In genomic region chr6:129774697-129775447, GRCh38 we compare ENCODE assay signal across 8 cellular contexts.
DNase-seq lines count a peak whose midpoint lies in the region; ATAC-seq, FAIRE-seq and TF ChIP-seq lines count a peak whose summit lies in the region.

No MANE protein-coding gene starts in this region.

- H3K9me3 ChIP-seq in keratinocyte (ENCODE audit: control insufficient read depth, low read depth, low read length): peaks cover 2% of the 10 kb centered on the region

- H3K4me3 ChIP-seq in keratinocyte (ENCODE audit: control insufficient read depth in 2 of 3, extremely low read depth in 1 of 3, insufficient read depth in 2 of 3, low read depth in 1 of 3, low read length in 3 of 3): no peak overlapping the region

- H3K4me2 ChIP-seq in keratinocyte (ENCODE audit: control insufficient read depth, extremely low read depth, insufficient read depth, low read depth, low read length): peak overlapping the region; percentile 34

- peak; percentile 93 to 99 (median 98) for TF ChIP-seq CTCF in keratinocyte (optimal IDR thresholded peaks at IDR 0.05 in 1 of 3, IDR thresholded peaks at IDR 0.05 in 1 of 3, conservative IDR thresholded peaks at IDR 0.05 in 1 of 3; ENCODE audit: extremely low read depth in 1 of 3, insufficient read depth in 2 of 3, low read length in 3 of 3)

- peak overlapping the region; percentile 46 for H2AFZ ChIP-seq in keratinocyte (ENCODE audit: control insufficient read depth, low read length)

- H3K36me3 ChIP-seq in keratinocyte (ENCODE audit: control insufficient read depth in 2 of 2, extremely low read depth in 1 of 2, insufficient read depth in 2 of 2, low read length in 2 of 2): no peaks in the 10 kb centered on the region

- H3K4me1 ChIP-seq in keratinocyte (ENCODE audit: control insufficient read depth, extremely low read depth, insufficient read depth, low read length): no peaks in the 10 kb centered on the region

- no peak overlapping the region for H3K9ac ChIP-seq in keratinocyte (ENCODE audit: control insufficient read depth, extremely low read depth, insufficient read depth, low read length)

- H4K20me1 ChIP-seq in keratinocyte (ENCODE audit: control insufficient read depth, extremely low read depth, insufficient read depth, low read length): no peaks in the 10 kb centered on the region

- no peaks in the 10 kb centered on the region for H3K9me1 ChIP-seq in keratinocyte (ENCODE audit: control insufficient read depth, extremely low read depth, insufficient read depth, low read length)

- peak; percentile 88 for FAIRE-seq in keratinocyte (lab: Jason Lieb, UNC)

- DNase-seq in CD1c-positive myeloid dendritic cell (ENCODE audit: extremely low spot score): peak; percentile 77
- DNase-seq in NCI-H128 (lab: John Stamatoyannopoulos, UW; ENCODE audit: unreplicated experiment): peak; percentile 1
- peak in 4 of 5 experiments; percentile 10 to 41 (median 25) for DNase-seq in T-helper 2 cell
- DNase-seq in cerebellar cortex (ENCODE audit: low spot score): peak; percentile 71
- peak; percentile 52 for DNase-seq in keratinocyte (ENCODE audit: low read depth, low spot score)
- peak; percentile 62 for DNase-seq in stimulated activated CD4-positive, alpha-beta T cell treated with anti-CD3 and anti-CD28 coated beads, Interleukin-15, amount 100 ng/mL, for 24 hours

- peak; percentile 45 for ATAC-seq in GM21423 (IDR thresholded peaks at IDR 0.05; ENCODE audit: unreplicated experiment)
- no peak for ATAC-seq in GM21390 (IDR thresholded peaks at IDR 0.05; ENCODE audit: unreplicated experiment)

- dilution Hi-C loops in keratinocyte (cut with MboI; ENCODE audit: extremely low pct_ligation_motif_present, low sequenced_read_pairs): no loop called here

- no peaks in the 10 kb centered on the region for H3K27me3 ChIP-seq in keratinocyte (ENCODE audit: control insufficient read depth, extremely low read depth, insufficient read depth, low read length)

- H3K27ac ChIP-seq in keratinocyte (ENCODE audit: control insufficient read depth, insufficient read depth, low read length): no peak overlapping the region

- H3K79me2 ChIP-seq in keratinocyte (ENCODE audit: control insufficient read depth, insufficient read depth, low read length): no peaks in the 10 kb centered on the region

Comparison
In these comparisons a context has a peak if more than half of its experiments do, and no peak if none do; other contexts are left out.
1. DNase-seq: peak in every context shown above with its lines; median percentile 77 in CD1c-positive myeloid dendritic cell; 71 in cerebellar cortex; 62 in stimulated activated CD4-positive, alpha-beta T cell treated with anti-CD3 and anti-CD28 coated beads, Interleukin-15, amount 100 ng/mL, for 24 hours; 52 in keratinocyte; 25 in T-helper 2 cell; 1 in NCI-H128.